Comparison of ENCODE assay signal across 18 cellular contexts in genomic region chr4:15707363-15707715, GRCh38. TPM values are rescaled to one million over a fixed set of nuclear protein-coding genes. Genes with fewer than 3 reads are reported as not detected.
A peak's percentile ranks its signal among the peaks of the same experiment; 100 is the strongest.
DNase-seq lines count a peak whose midpoint lies in the region; ATAC-seq and TF ChIP-seq lines count a peak whose summit lies in the region.
"Had no signal": no experiment of that assay in that cellular context is flagged by ENCODE, and none has a peak within 500 bp of the region (broad histone marks: within the 10 kb centered on the region; RNA-seq: fewer than 3 reads in every experiment).

No MANE protein-coding gene starts in this region.

- no peak overlapping the region for H2AK5ac ChIP-seq in IMR-90 (ENCODE audit: low read depth, low read length)

- TF ChIP-seq RAD21 in IMR-90 (IDR thresholded peaks at IDR 0.05; ENCODE audit: low read length) = no peak

- H4K8ac ChIP-seq in IMR-90 (ENCODE audit: low read depth in 2 of 2, low read length in 2 of 2) = no peak overlapping the region

- ATAC-seq in IMR-90 (ENCODE audit: low read depth) (no peak), sciatic nerve (peak; percentile 20)
- ATAC-seq: CD8-positive, alpha-beta T cell had no signal

- H3K9me2 ChIP-seq in hepatocyte (replicated peaks; ENCODE audit: insufficient read depth) = no peaks in the 10 kb centered on the region
- H3K9me2 ChIP-seq: SK-N-SH had no signal

- no peak overlapping the region for H3K9ac ChIP-seq in IMR-90 (ENCODE audit: low read depth, low read length)
- H3K9ac ChIP-seq in SK-N-MC (ENCODE audit: insufficient read length) = no peak overlapping the region
- H3K9ac ChIP-seq: BLaER1 treated with 17β-estradiol and CSF1 and Interleukin-3, amounts not matched to agents 10 nM and 100 nM; KMS-11; SK-N-SH had no signal

- no peak overlapping the region for H2BK20ac ChIP-seq in IMR-90 (ENCODE audit: low read depth, low read length)

- no peak overlapping the region for H4K5ac ChIP-seq in IMR-90 (ENCODE audit: low read depth, low read length)

- H3K4me1 ChIP-seq in IMR-90 (ENCODE audit: control insufficient read depth, insufficient read depth, low read length) (no peaks in the 10 kb centered on the region; the same call in 1 of the 2 replicates), hepatocyte (ENCODE audit: insufficient read depth) (peaks cover 10% of the 10 kb centered on the region)

- H4K91ac ChIP-seq in IMR-90 (ENCODE audit: insufficient read depth, low read depth, low read length) = no peak overlapping the region

- intact Hi-C loops in IMR-90 (cut with micrococcal nuclease) (no loop called here), sciatic nerve (cut with DNase I) (no loop called here)

- in situ Hi-C loops in IMR-90 (cut with MboI; ENCODE audit: low sequenced_read_pairs) = no loop called here

- no peaks in the 10 kb centered on the region for H3K27me3 ChIP-seq in IMR-90 (ENCODE audit: control insufficient read depth, insufficient read depth, low read length)
- H3K27me3 ChIP-seq in hepatocyte = no peaks in the 10 kb centered on the region
- H3K27me3 ChIP-seq: MG63 had no signal

- no peak for DNase-seq in IMR-90
- DNase-seq in SK-N-MC (ENCODE audit: low read depth, low spot score) = peak; percentile 42
- DNase-seq in hepatocyte (ENCODE audit: low spot score) = no peak
- DNase-seq in sciatic nerve (ENCODE audit: low spot score) = no peak
- no peak for DNase-seq in NCI-H82 treated with DMSO at 0.1 percent for 48 hours (lab: John Stamatoyannopoulos, UW; ENCODE audit: unreplicated experiment)
- no peak for DNase-seq in DMS53 (lab: John Stamatoyannopoulos, UW)
- DNase-seq in NCI-H2227 (lab: John Stamatoyannopoulos, UW; ENCODE audit: unreplicated experiment) = no peak
- DNase-seq: CD8-positive, alpha-beta T cell; DMS79; H7; MG63; NCI-H1092; NCI-H1436 treated with DMSO at 0.1 percent for 48 hours; NCI-H2029; Right ventricle myocardium superior; SK-N-SH had no signal

- H3K23ac ChIP-seq in IMR-90 (ENCODE audit: low read depth, low read length) = no peak overlapping the region

- H2BK120ac ChIP-seq in IMR-90 (ENCODE audit: low read depth, low read length) = no peak overlapping the region

- H3K4me3 ChIP-seq in IMR-90 (ENCODE audit: insufficient read depth, low read depth, low read length) (no peak overlapping the region), SK-N-MC (peak overlapping the region; percentile 49), hepatocyte (no peak overlapping the region)
- H3K4me3 ChIP-seq: BLaER1 treated with 17β-estradiol and CSF1 and Interleukin-3, amounts not matched to agents 10 nM and 100 nM; MG63 had no signal

- H3K36me3 ChIP-seq in IMR-90 (ENCODE audit: control insufficient read depth, insufficient read depth, low read length) = no peaks in the 10 kb centered on the region
- no peaks in the 10 kb centered on the region for H3K36me3 ChIP-seq in SK-N-MC (ENCODE audit: insufficient read depth, low read length)
- no peaks in the 10 kb centered on the region for H3K36me3 ChIP-seq in hepatocyte (replicated peaks; ENCODE audit: insufficient read depth, low read depth)
- H3K36me3 ChIP-seq: MG63 had no signal

- CTCF ChIA-PET in IMR-90 (lab: Yijun Ruan, JAX) = interaction anchor here (0.7 kb wide), 1 partner anchor 1500 kb away, joined by 3 read pairs; no protein-coding TSS in a partner anchor

- H4K20me1 ChIP-seq in IMR-90 (ENCODE audit: insufficient read depth, low read length) (no peaks in the 10 kb centered on the region), hepatocyte (ENCODE audit: insufficient read depth, poor library complexity, severe bottlenecking) (no peaks in the 10 kb centered on the region)
- H4K20me1 ChIP-seq: BLaER1 treated with 17β-estradiol and CSF1 and Interleukin-3, amounts not matched to agents 10 nM and 100 nM had no signal

- H3K4me2 ChIP-seq in IMR-90 (ENCODE audit: low read depth, low read length) (peak overlapping the region; percentile 36; the same call in 1 of the 2 replicates), hepatocyte (peak overlapping the region; percentile 2)
- H3K4me2 ChIP-seq: KMS-11, SK-N-SH had no signal

- H2BK5ac ChIP-seq in IMR-90 (ENCODE audit: low read depth, low read length, poor library complexity, severe bottlenecking) = no peak overlapping the region

- H3K79me2 ChIP-seq in hepatocyte = no peaks in the 10 kb centered on the region

- H2AFZ ChIP-seq in IMR-90 (replicated peaks; ENCODE audit: low read length, poor library complexity) (no peak overlapping the region), hepatocyte (no peak overlapping the region)

- H3K14ac ChIP-seq in IMR-90 (replicated peaks; ENCODE audit: low read depth, low read length) = no peak overlapping the region

- BruUV-seq in IMR-90 (replicated peaks; lab: Mats Ljungman, UMichigan) = no TSS peak

- TF ChIP-seq CTCF in IMR-90 (conservative IDR thresholded peaks at IDR 0.05; ENCODE audit: low read depth, low read length) (no peak), hepatocyte (IDR thresholded peaks at IDR 0.05; ENCODE audit: poor library complexity) (no peak)

- no peak for TF ChIP-seq POLR2A in IMR-90 (IDR thresholded peaks at IDR 0.05; ENCODE audit: low read depth, low read length)

- dilution Hi-C loops in IMR-90 (cut with HindIII; ENCODE audit: low sequenced_read_pairs, unreplicated experiment) = no loop called here

- peaks cover 11% of the 10 kb centered on the region for H3K9me1 ChIP-seq in IMR-90 (ENCODE audit: insufficient read depth, low read length)

- H3K4ac ChIP-seq in IMR-90 (ENCODE audit: low read depth, low read length) = no peak overlapping the region

- H3K27ac ChIP-seq in IMR-90 (ENCODE audit: insufficient read depth, low read length) = no peak overlapping the region
- no peak overlapping the region for H3K27ac ChIP-seq in SK-N-MC
- no peak overlapping the region for H3K27ac ChIP-seq in hepatocyte
- H3K27ac ChIP-seq: BLaER1 treated with 17β-estradiol and CSF1 and Interleukin-3, amounts not matched to agents 10 nM and 100 nM; KMS-11 had no signal

- 0 out of 4 replicates have a peak, but pooled peaks cover 0 to under 1% of the 10 kb centered on the region in 2 experiments for H3K79me1 ChIP-seq in IMR-90 (ENCODE audit: low read depth in 1 of 2, low read length in 2 of 2)

- H2AK9ac ChIP-seq in IMR-90 (replicated peaks; ENCODE audit: low read depth, low read length, poor library complexity) = no peak overlapping the region

- no peak overlapping the region for H3K18ac ChIP-seq in IMR-90 (ENCODE audit: low read depth, low read length)

- no CpG with 5 or more reads among the region's 7 CpGs for WGBS in IMR-90 (ENCODE audit: extremely low coverage in 2 of 2, insufficient read length in 1 of 2), 2 experiments
- 43% methylated on average over 7 of the region's 7 CpGs for WGBS in hepatocyte (ENCODE audit: low lambda C conversion rate, missing lambda C conversion rate)

- no peaks in the 10 kb centered on the region for H3K9me3 ChIP-seq in IMR-90 (ENCODE audit: control insufficient read depth, insufficient read depth, low read length)
- no peaks in the 10 kb centered on the region for H3K9me3 ChIP-seq in SK-N-MC (ENCODE audit: low read depth, low read length)
- H3K9me3 ChIP-seq in hepatocyte (ENCODE audit: low read depth) = no peaks in the 10 kb centered on the region
- H3K9me3 ChIP-seq: MG63, SK-N-SH had no signal

- H2BK15ac ChIP-seq in IMR-90 (ENCODE audit: low read depth, low read length) = no peak overlapping the region

- POLR2A ChIA-PET in IMR-90 (lab: Charles Lee; ENCODE audit: unreplicated experiment) = no interaction called here

- no peak overlapping the region for H3K56ac ChIP-seq in IMR-90 (ENCODE audit: extremely low read depth, insufficient read depth, low read length)

TF ChIP-seq in IMR-90, 13 proteins besides CTCF, POLR2A, EP300 and RAD21 (continues in another document):
- TF ChIP-seq ELK1 (IDR thresholded peaks at IDR 0.05; ENCODE audit: borderline replicate concordance, low read depth, low read length) (no peak), RCOR1 (IDR thresholded peaks at IDR 0.05; ENCODE audit: insufficient replicate concordance, low read length) (no peak), NFE2L2 (IDR thresholded peaks at IDR 0.05; ENCODE audit: low read depth, low read length) (no peak), MAZ (IDR thresholded peaks at IDR 0.05; ENCODE audit: borderline replicate concordance, low read depth, low read length) (no peak), RFX5 (IDR thresholded peaks at IDR 0.05; ENCODE audit: low read depth, low read length) (no peak), CHD1 (IDR thresholded peaks at IDR 0.05; ENCODE audit: low read depth, low read length) (no peak), MAFK (IDR thresholded peaks at IDR 0.05; ENCODE audit: low read depth, low read length) (no peak)

RNA-seq across cellular contexts. Expression of gene BST1, which starts 4.5 kb away (rescaled TPM):
- total RNA-seq in IMR-90 (2012; rRNA removed) (5.3 and 6.6 TPM in 2 replicates), hepatocyte (3.5 and 4.1 TPM in 2 replicates), sciatic nerve (9.1 TPM)
- polyA plus RNA-seq in IMR-90 (2012; rRNA removed) (11.1 and 11.9 TPM in 2 replicates), hepatocyte (2.4 and 3.7 TPM in 2 replicates)
- 10.6 and 10.7 TPM in 2 replicates for polyA plus RNA-seq in IMR-90 (2012; cell fraction: cytosol; rRNA removed)
- 2.2 and 4.7 TPM in 2 replicates for polyA plus RNA-seq in IMR-90 (2012; cell fraction: nucleus; rRNA removed; ENCODE audit: low replicate concordance)

RNA-seq across cellular contexts. Expression of gene FAM200B, which starts 25.7 kb away (rescaled TPM):
- 16.7 and 20.6 TPM in 2 replicates for total RNA-seq in IMR-90 (2012; rRNA removed)
- polyA plus RNA-seq in IMR-90 (2012; rRNA removed) = 17.3 and 18.5 TPM in 2 replicates
- polyA plus RNA-seq in IMR-90 (2012; cell fraction: cytosol; rRNA removed) = 14.6 and 28.6 TPM in 2 replicates
- 5.2 and 23.8 TPM in 2 replicates for polyA plus RNA-seq in IMR-90 (2012; cell fraction: nucleus; rRNA removed; ENCODE audit: low replicate concordance)
- 52.2 and 54.0 TPM in 2 replicates for total RNA-seq in hepatocyte
- 51.8 and 64.2 TPM in 2 replicates for polyA plus RNA-seq in hepatocyte
- total RNA-seq in sciatic nerve = 42.8 TPM

RNA-seq across cellular contexts. Expression of gene FBXL5, which starts 52.2 kb away (rescaled TPM):
- 62.6 and 91.9 TPM in 2 replicates for total RNA-seq in IMR-90 (2012; rRNA removed)
- 18.6 and 20.3 TPM in 2 replicates for polyA plus RNA-seq in IMR-90 (2012; rRNA removed)
- polyA plus RNA-seq in IMR-90 (2012; cell fraction: cytosol; rRNA removed) = 4.1 and 4.9 TPM in 2 replicates
- 2.4 and 21.9 TPM in 2 replicates for polyA plus RNA-seq in IMR-90 (2012; cell fraction: nucleus; rRNA removed; ENCODE audit: low replicate concordance)
- 80.9 and 90.2 TPM in 2 replicates for total RNA-seq in hepatocyte
- polyA plus RNA-seq in hepatocyte = 41.2 and 42.2 TPM in 2 replicates
- total RNA-seq in sciatic nerve = 97.4 TPM
